In the genomic region with DNA sequence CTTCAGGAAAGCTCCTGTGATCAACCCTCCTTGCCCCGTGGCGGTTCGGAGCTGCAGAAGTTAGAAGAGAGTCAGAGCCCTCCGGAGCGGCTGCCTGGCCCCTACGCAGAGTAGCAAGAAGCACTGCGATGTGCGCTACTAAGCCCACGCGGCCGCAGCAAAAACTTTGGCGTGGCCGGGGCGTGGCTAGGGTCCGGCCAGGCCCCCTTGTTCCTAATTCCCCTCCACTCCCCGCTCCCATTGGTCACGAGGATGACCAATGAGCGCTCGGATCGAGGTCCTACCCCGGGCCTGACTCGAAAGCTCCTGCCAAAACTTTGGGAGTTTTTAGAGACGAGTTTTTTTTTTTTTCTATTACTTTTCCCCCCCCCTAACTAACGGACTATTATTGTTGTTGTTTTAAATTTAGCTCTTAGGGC, we compare ENCODE assay signal across 8 cellular contexts. TPM values are rescaled to one million over a fixed set of nuclear protein-coding genes. Genes with fewer than 3 reads are reported as not detected.
DNase-seq lines count a peak whose midpoint lies in the region; ATAC-seq, FAIRE-seq and TF ChIP-seq lines count a peak whose summit lies in the region.

HLX (plus strand) TSS at position 354 of the 419 bp plus-strand sequence. CDS start 415 bp downstream, outside the sequence.

- no peaks in the 10 kb centered on the region for H3K36me3 ChIP-seq in SK-N-MC (ENCODE audit: insufficient read depth, low read length)
- H3K36me3 ChIP-seq in colonic mucosa = no peaks in the 10 kb centered on the region
- no peaks in the 10 kb centered on the region for H3K36me3 ChIP-seq in kidney (ENCODE audit: control insufficient read depth in 1 of 2, insufficient read depth in 2 of 2, low read length in 2 of 2)

- no peak for TF ChIP-seq CTCF in colonic mucosa (IDR thresholded peaks at IDR 0.05)
- TF ChIP-seq CTCF in kidney (IDR thresholded peaks at IDR 0.05; ENCODE audit: borderline replicate concordance, extremely low read depth, insufficient read depth) = no peak

- H3K4me3 ChIP-seq in SK-N-MC (peak within 1 kb of the TSS; percentile 65), colonic mucosa (peak within 1 kb of the TSS; percentile 54), kidney (ENCODE audit: low read length in 2 of 2) (peak within 1 kb of the TSS; percentile 44 to 48), skin epidermis (peak within 1 kb of the TSS; percentile 44 to 81 (median 53))

- intact Hi-C loops in colonic mucosa (cut with DNase I) = loop anchor here (10.0 kb wide), 1 partner anchor 556 kb away; no protein-coding TSS in a partner anchor
- intact Hi-C loops in kidney (cut with DNase I) = loop anchor here (10.0 kb wide), 1 partner anchor 556 kb away; no protein-coding TSS in a partner anchor

- peaks cover 48% of the 10 kb centered on the region for H3K27me3 ChIP-seq in colonic mucosa

- ATAC-seq in GM19395 (IDR thresholded peaks at IDR 0.05; ENCODE audit: unreplicated experiment) (peak; percentile 58), HG03460 (IDR thresholded peaks at IDR 0.05; ENCODE audit: unreplicated experiment) (peak; percentile 66)

- H3K4me1 ChIP-seq in colonic mucosa (peaks cover 3% of the 10 kb centered on the region), kidney (ENCODE audit: control insufficient read depth in 1 of 2, insufficient read depth in 1 of 2, low read depth in 1 of 2, low read length in 2 of 2) (peaks cover 0 to 3% of the 10 kb centered on the region in 2 donors)

- H3K9me3 ChIP-seq in SK-N-MC (ENCODE audit: low read depth, low read length) (no peaks in the 10 kb centered on the region), colonic mucosa (no peaks in the 10 kb centered on the region), kidney (ENCODE audit: control insufficient read depth in 1 of 2, low read length in 2 of 2) (no peaks in the 10 kb centered on the region)

- peak; percentile 81 for DNase-seq in Caki2 (ENCODE audit: low read depth)
- no peak for DNase-seq in SK-N-MC (ENCODE audit: low read depth, low spot score)
- peak; percentile 80 for DNase-seq in colonic mucosa
- peak; percentile 94 for DNase-seq in kidney
- no peak for DNase-seq in central memory CD4-positive, alpha-beta T cell

- no peak for FAIRE-seq in kidney (lab: Jason Lieb, UNC)

- no peak within 1 kb of the TSS for H3K9ac ChIP-seq in SK-N-MC (ENCODE audit: insufficient read length)
- peak within 1 kb of the TSS; percentile 68 to 87 for H3K9ac ChIP-seq in colonic mucosa (ENCODE audit: low read depth in 2 of 2, low read length in 2 of 2)
- H3K9ac ChIP-seq in kidney (ENCODE audit: low read length in 2 of 2) = peak within 1 kb of the TSS; percentile 24 to 54

- no peak within 1 kb of the TSS for H3K27ac ChIP-seq in SK-N-MC
- peak within 1 kb of the TSS; percentile 90 for H3K27ac ChIP-seq in colonic mucosa
- peak within 1 kb of the TSS; percentile 83 to 85 for H3K27ac ChIP-seq in kidney (ENCODE audit: low read depth in 2 of 2, low read length in 2 of 2)
- peak within 1 kb of the TSS; percentile 63 to 95 (median 90) for H3K27ac ChIP-seq in skin epidermis

- in situ Hi-C loops in Caki2 (cut with HindIII; ENCODE audit: low pct_unique_long_range_greater_than_20kb, low sequenced_read_pairs) = no loop called here

RNA-seq across cellular contexts. Expression of gene HLX, which starts in this region (rescaled TPM):
- total RNA-seq in Caki2 (2014; rRNA removed; shearing (Covaris generic); ENCODE audit: low replicate concordance) = 4.8 and 5.0 TPM in 2 replicates
- total RNA-seq in colonic mucosa (1 to 10 TPM; 1.7 to 6.2 TPM), kidney (8.2 TPM)
- polyA plus RNA-seq in kidney (ENCODE audit: insufficient read depth, low read depth, low replicate concordance) = 4.7 TPM

Comparison
In these comparisons a context has a peak if more than half of its experiments do, and no peak if none do; other contexts are left out.
1. DNase-seq: peak in Caki2 (single experiment), colonic mucosa (single experiment) and kidney (single experiment); none in SK-N-MC (single experiment) and central memory CD4-positive, alpha-beta T cell (single experiment).
2. Peak in every context shown above with its lines, with median percentiles within 50 percentile points of each other: H3K4me3 ChIP-seq.